ENCODE assay signal across 25 cellular contexts in the genomic region with DNA sequence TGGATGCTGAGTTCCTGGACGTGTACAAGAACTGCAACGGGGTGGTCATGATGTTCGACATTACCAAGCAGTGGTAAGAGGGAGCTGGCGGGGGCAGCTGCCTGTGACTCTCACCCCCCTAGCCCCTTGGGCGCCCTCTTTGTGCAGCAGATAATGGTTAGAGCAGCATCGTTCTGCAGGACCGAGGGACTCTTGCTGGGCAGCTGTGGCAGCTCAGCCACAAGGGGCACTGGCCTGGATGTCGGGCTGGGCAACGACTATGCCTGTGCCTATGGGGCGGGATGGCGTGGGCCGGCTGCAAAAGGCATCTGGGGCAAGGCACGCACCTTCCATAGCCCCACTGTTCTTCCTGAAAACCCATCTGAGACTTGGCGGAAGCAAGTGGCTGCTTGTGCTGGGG. TPM values are rescaled to one million over a fixed set of nuclear protein-coding genes. Genes with fewer than 3 reads are reported as not detected.
"Had no signal": no experiment of that assay in that cellular context is flagged by ENCODE, and none has a peak within 500 bp of the region (broad histone marks: within the 10 kb centered on the region; RNA-seq: fewer than 3 reads in every experiment).

No MANE protein-coding gene starts in this region.

- H3K27ac ChIP-seq: SK-N-MC, WERI-Rb-1 had no signal

- DNase-seq: activated CD4-positive, alpha-beta T cell treated with anti-CD3 and anti-CD28 coated beads for 4 hours; activated CD8-positive, alpha-beta memory T cell treated with anti-CD3 and anti-CD28 coated beads, Interleukin-2, amount 50 U/mL, for 4 hours; activated CD8-positive, alpha-beta T cell treated with anti-CD3 and anti-CD28 coated beads for 36 hours; activated gamma-delta T cell treated with Interleukin-2 at 50 U/mL for 16 hours; activated naive CD4-positive, alpha-beta T cell treated with anti-CD3 and anti-CD28 coated beads, Interleukin-2, amount 10 ng/mL, durations not matched to agents 7 days and 5 days; activated naive CD8-positive, alpha-beta T cell treated with anti-CD3 and anti-CD28 coated beads for 36 hours; activated T-cell treated with anti-CD3 and anti-CD28 coated beads, Interleukin-2, amount 50 U/mL, for 72 hours; Karpas-422; MM.1S; NCI-H1105; NCI-H1436; NCI-H1694 treated with DMSO at 0.1 percent for 48 hours; NCI-H2029 treated with DMSO at 0.1 percent for 48 hours; NCI-H345; NCI-H510A; NCI-H526 treated with DMSO at 0.1 percent for 48 hours; NCI-H82; T-cell; T-helper 2 cell; T1000; WERI-Rb-1 had no signal

- ATAC-seq: activated CD4-positive, CD25-positive, alpha-beta regulatory T cell treated with anti-CD3 and anti-CD28 coated beads, Interleukin-2, amount 50 U/mL, for 24 hours; activated CD8-positive, alpha-beta T cell treated with anti-CD3 and anti-CD28 coated beads for 36 hours; activated T-cell treated with anti-CD3 and anti-CD28 coated beads, Interleukin-2, amount 50 U/mL, for 72 hours; K562; T-cell had no signal

- H3K4me3 ChIP-seq: K562, SK-N-MC had no signal

RNA-seq across cellular contexts. Expression of gene CCDC183, which starts 33.3 kb away (rescaled TPM):
- total RNA-seq: activated T-helper 2 cell treated with anti-CD3 and anti-CD28 coated beads, Interferon-gamma antibody, Interleukin-2, Interleukin-4, amounts not matched to agents 10 μg/mL and 5 μg/mL and 100 μg/mL, durations not matched to agents 14 hours and 24 hours and 36 hours had no signal
